In the genomic region with DNA sequence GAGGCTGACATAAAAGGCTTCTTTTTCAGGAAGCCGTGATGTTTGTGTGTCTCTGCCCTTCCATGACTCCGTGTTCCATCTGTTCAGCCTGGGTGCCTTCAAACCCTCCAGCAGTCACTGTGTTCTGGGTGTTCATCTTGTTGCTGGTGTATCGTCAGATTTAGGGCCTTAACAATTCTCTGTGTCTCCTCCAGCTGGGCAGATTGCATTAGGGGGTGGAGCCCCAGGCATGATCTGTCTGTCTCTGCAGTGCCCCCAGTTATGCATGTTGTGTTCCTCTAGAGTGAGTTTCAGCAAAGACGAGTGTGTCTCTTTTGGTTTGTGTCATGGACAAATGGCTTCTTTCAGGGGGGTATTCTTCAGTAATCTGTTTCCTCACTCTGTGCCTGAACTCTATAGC, we compare ENCODE assay signal across 1 cellular context.
TF ChIP-seq lines count a peak whose summit lies in the region.

No MANE protein-coding gene starts in this region.

TF ChIP-seq in H1, 55 proteins besides CTCF, POLR2A, EP300 and RAD21 (continued from another document):
- TF ChIP-seq, protein P1, sequence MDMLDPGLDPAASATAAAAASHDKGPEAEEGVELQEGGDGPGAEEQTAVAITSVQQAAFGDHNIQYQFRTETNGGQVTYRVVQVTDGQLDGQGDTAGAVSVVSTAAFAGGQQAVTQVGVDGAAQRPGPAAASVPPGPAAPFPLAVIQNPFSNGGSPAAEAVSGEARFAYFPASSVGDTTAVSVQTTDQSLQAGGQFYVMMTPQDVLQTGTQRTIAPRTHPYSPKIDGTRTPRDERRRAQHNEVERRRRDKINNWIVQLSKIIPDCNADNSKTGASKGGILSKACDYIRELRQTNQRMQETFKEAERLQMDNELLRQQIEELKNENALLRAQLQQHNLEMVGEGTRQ (IDR thresholded peaks at IDR 0.05; ENCODE audit: low read length): no peak
- no peak for TF ChIP-seq EGR1 (IDR thresholded peaks at IDR 0.05; ENCODE audit: borderline replicate concordance, low read depth, low read length)
- no peak for TF ChIP-seq JUND (IDR thresholded peaks at IDR 0.05; ENCODE audit: low read length)
- TF ChIP-seq SAP30 (IDR thresholded peaks at IDR 0.05; ENCODE audit: insufficient read depth, insufficient replicate concordance, low read length): no peak
- TF ChIP-seq, protein P2, sequence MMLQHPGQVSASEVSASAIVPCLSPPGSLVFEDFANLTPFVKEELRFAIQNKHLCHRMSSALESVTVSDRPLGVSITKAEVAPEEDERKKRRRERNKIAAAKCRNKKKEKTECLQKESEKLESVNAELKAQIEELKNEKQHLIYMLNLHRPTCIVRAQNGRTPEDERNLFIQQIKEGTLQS (IDR thresholded peaks at IDR 0.05; ENCODE audit: insufficient read depth, low read depth, low read length): no peak
- no peak for TF ChIP-seq JUN (IDR thresholded peaks at IDR 0.05; ENCODE audit: low read depth, low read length)
